2 cellular contexts compared by ENCODE assay signal in genomic region chr19:56197646-56198045, GRCh38. TPM values are rescaled to one million over a fixed set of nuclear protein-coding genes. Genes with fewer than 3 reads are reported as not detected.
"Had no signal": no experiment of that assay in that cellular context is flagged by ENCODE, and none has a peak within 500 bp of the region (broad histone marks: within the 10 kb centered on the region; RNA-seq: fewer than 3 reads in every experiment).

TSS of gene ZSCAN5B (minus strand) at chr19:56197783. CDS start at chr19:56193052, 4,731 bp downstream.

RNA-seq across cellular contexts. Expression of gene ZSCAN5B, which starts in this region (rescaled TPM):
- total RNA-seq: G401, GM12878 had no signal
